Comparison of ENCODE assay signal across 8 cellular contexts in the genomic region with DNA sequence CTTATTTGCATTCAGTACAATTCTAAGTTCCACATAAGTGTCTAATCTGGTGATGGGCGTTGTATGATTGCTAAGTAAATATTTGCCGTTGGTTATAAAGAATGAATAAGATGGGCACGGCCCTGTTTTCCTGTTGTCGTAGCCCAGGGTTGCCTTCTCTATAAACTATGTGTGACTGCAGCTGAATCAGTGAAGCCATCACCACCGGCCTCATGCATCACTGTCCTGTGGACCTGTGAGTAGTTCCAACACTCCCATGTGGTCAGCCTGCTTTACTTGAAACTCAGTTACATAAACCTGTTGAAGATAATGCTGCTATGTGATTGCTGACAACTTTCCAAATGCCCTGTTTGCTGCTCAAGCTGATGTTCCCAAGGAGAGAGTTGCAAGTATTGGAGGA. TPM values are rescaled to one million over a fixed set of nuclear protein-coding genes. Genes with fewer than 3 reads are reported as not detected.
DNase-seq lines count a peak whose midpoint lies in the region; ATAC-seq and TF ChIP-seq lines count a peak whose summit lies in the region.

No MANE protein-coding gene starts in this region.

- no TSS peak for BruUV-seq in Calu3 (replicated peaks; lab: Mats Ljungman, UMichigan)

- H3K9me3 Mint-ChIP-seq in Calu3 (ENCODE audit: low read depth, unreplicated experiment), result no peaks in the 10 kb centered on the region
- no peaks in the 10 kb centered on the region for H3K9me3 Mint-ChIP-seq in natural killer cell

- H3K4me1 Mint-ChIP-seq in Calu3 (ENCODE audit: low read depth, unreplicated experiment) (peaks cover 59% of the 10 kb centered on the region), natural killer cell (peaks cover 66 to 82% of the 10 kb centered on the region in 2 donors)

- intact Hi-C loops in Calu3 (cut with micrococcal nuclease; ENCODE audit: unreplicated experiment), result loop anchor here (1.0 to 10.0 kb wide), 3 partner anchors 21 to 958 kb away; a partner anchor contains a TSS
- intact Hi-C loops in natural killer cell (cut with micrococcal nuclease), result loop anchor here (10.0 kb wide), 1 partner anchor 1488 kb away; no protein-coding TSS in a partner anchor

- H3K36me3 Mint-ChIP-seq in Calu3 (ENCODE audit: insufficient read depth, unreplicated experiment), result peaks cover 55% of the 10 kb centered on the region
- H3K36me3 Mint-ChIP-seq in natural killer cell, result no peaks in the 10 kb centered on the region

- DNase-seq in Calu3 (peak; percentile 69), NCI-H226 (peak; percentile 76), cardiac fibroblast (ENCODE audit: low read depth in 2 of 2) (peak; percentile 83 to 96), natural killer cell (no peak), cortex of kidney (lab: John Stamatoyannopoulos, UW) (no peak), cerebellar nuclear complex (lab: John Stamatoyannopoulos, UW) (no peak), HUDEP-2 (lab: John Stamatoyannopoulos, UW; ENCODE audit: unreplicated experiment in 76 of 76) (no peak)

- CTCF ChIA-PET in Calu3 (lab: Charles Lee), result interaction anchor here (1.2 kb wide), 1 partner anchor 46 kb away, joined by 4 read pairs; no protein-coding TSS in a partner anchor

- TF ChIP-seq CTCF in Calu3 (IDR thresholded peaks at IDR 0.05; ENCODE audit: unreplicated experiment), result no peak
- no peak for TF ChIP-seq CTCF in cardiac fibroblast (IDR thresholded peaks at IDR 0.05; ENCODE audit: low read depth, low read length)
- no peak for TF ChIP-seq CTCF in natural killer cell (IDR thresholded peaks at IDR 0.05)

- H3K27me3 Mint-ChIP-seq in Calu3 (ENCODE audit: unreplicated experiment) (no peaks in the 10 kb centered on the region), natural killer cell (ENCODE audit: low read depth in 2 of 2) (no peaks in the 10 kb centered on the region)

- peak overlapping the region; percentile 85 for H3K27ac Mint-ChIP-seq in Calu3 (ENCODE audit: unreplicated experiment)
- H3K27ac Mint-ChIP-seq in natural killer cell, result no peak overlapping the region

- no peak for ATAC-seq in natural killer cell
- ATAC-seq in HG03280 (IDR thresholded peaks at IDR 0.05; ENCODE audit: unreplicated experiment), result no peak

- H3K4me3 Mint-ChIP-seq in Calu3 (ENCODE audit: low read depth, unreplicated experiment) (peak overlapping the region; percentile 48), natural killer cell (peak overlapping the region; percentile 66)

- H3K4me3 ChIP-seq in cardiac fibroblast (replicated peaks in 1 of 2; ENCODE audit: low read depth in 2 of 2, low read length in 2 of 2), result no peak overlapping the region

RNA-seq across cellular contexts. Expression of a gene that starts 21.6 kb away (rescaled TPM):
- total RNA-seq in Calu3 (2022) (140 and 161 TPM in 2 replicates), natural killer cell (1,000 to 10,000 TPM; 1,044 to 1,768 (median 1,056) TPM)

Comparison
In these comparisons a context has a peak if more than half of its experiments do, and no peak if none do; other contexts are left out.
1. DNase-seq: peak in Calu3 (single experiment), NCI-H226 (single experiment) and cardiac fibroblast (2 of 2); none in natural killer cell (single experiment), cortex of kidney (single experiment), cerebellar nuclear complex (0 of 2) and HUDEP-2 (0 of 76).